10 cellular contexts compared by ENCODE assay signal in genomic region chr7:123289200-123289599, GRCh38.
"Had no signal": no experiment of that assay in that cellular context is flagged by ENCODE, and none has a peak within 500 bp of the region (broad histone marks: within the 10 kb centered on the region; RNA-seq: fewer than 3 reads in every experiment).

No MANE protein-coding gene starts in this region.

- H3K4me2 ChIP-seq: KMS-11 had no signal

- ATAC-seq: HCT116, HepG2 had no signal

- FAIRE-seq: HepG2 had no signal

- H3K9ac ChIP-seq: GM23248, KMS-11 had no signal

- H3K9me3 ChIP-seq: HAP-1 had no signal

- H3K36me3 ChIP-seq: HAP-1 had no signal

- DNase-seq: GM23248, GOT3, H7, HFFc6, KBM-7 had no signal

- H3K4me3 ChIP-seq: GM23248, HAP-1 had no signal

- H3K4me1 ChIP-seq: HAP-1 had no signal

- H2AFZ ChIP-seq: GM23248 had no signal

- H3K27ac ChIP-seq: GM23248, HL-60, KMS-11 had no signal
